Comparison of ENCODE assay signal across 8 cellular contexts in genomic region chr2:28894470-28895188, GRCh38. TPM values are rescaled to one million over a fixed set of nuclear protein-coding genes. Genes with fewer than 3 reads are reported as not detected.
DNase-seq lines count a peak whose midpoint lies in the region; ATAC-seq and TF ChIP-seq lines count a peak whose summit lies in the region.

TSS of gene WDR43 (plus strand) at chr2:28894667. CDS start at chr2:28894699, 32 bp downstream.

- peak within 1 kb of the TSS; percentile 77 for H3K18ac ChIP-seq in trophoblast cell (ENCODE audit: low read length)

- H3K36me3 ChIP-seq in cardiac muscle cell: no peaks in the 10 kb centered on the region
- no peaks in the 10 kb centered on the region for H3K36me3 ChIP-seq in trophoblast cell (ENCODE audit: control insufficient read depth in 1 of 2, insufficient read depth in 2 of 2, low read length in 2 of 2)
- no peaks in the 10 kb centered on the region for H3K36me3 ChIP-seq in transverse colon

- peaks cover 39% of the 10 kb centered on the region for H3K4me1 Mint-ChIP-seq in activated naive CD8-positive, alpha-beta T cell treated with anti-CD3 and anti-CD28 coated beads, Interleukin-2, amount 50 U/mL, for 24 hours

- in situ Hi-C loops in transverse colon (cut with MboI; ENCODE audit: low pct_ligation_motif_present in 1 of 4, low pct_unique_long_range_greater_than_20kb in 1 of 4, low sequenced_read_pairs in 3 of 4): loop anchor here in 1 of 4 donors (25.0 kb wide), 1 partner anchor 307 kb away; no protein-coding TSS in a partner anchor

- H3K4me3 ChIP-seq in GM12865 (ENCODE audit: low read depth, low read length): peak within 1 kb of the TSS; percentile 84
- peak within 1 kb of the TSS; percentile 99 for H3K4me3 ChIP-seq in cardiac muscle cell
- peak within 1 kb of the TSS; percentile 100 for H3K4me3 ChIP-seq in trophoblast cell (ENCODE audit: low read depth, low read length)
- peak within 1 kb of the TSS; percentile 66 to 99 (median 88) for H3K4me3 ChIP-seq in transverse colon

- peak within 1 kb of the TSS; percentile 99 for H3K9ac ChIP-seq in trophoblast cell (ENCODE audit: low read length)

- peak within 1 kb of the TSS; percentile 92 for H4K8ac ChIP-seq in trophoblast cell (ENCODE audit: low read depth, low read length)

- TF ChIP-seq EP300 in transverse colon (IDR thresholded peaks at IDR 0.05; ENCODE audit: low read depth): no peak

- H3K4me1 ChIP-seq in cardiac muscle cell (ENCODE audit: low read depth) (peaks cover 14% of the 10 kb centered on the region), trophoblast cell (ENCODE audit: control insufficient read depth in 1 of 2, insufficient read depth in 2 of 2, low read length in 2 of 2) (no peaks in the 10 kb centered on the region), transverse colon (peaks cover 12 to 31% (median 29%) of the 10 kb centered on the region in 4 donors)

- H4K91ac ChIP-seq in trophoblast cell (ENCODE audit: low read depth, low read length): peak within 1 kb of the TSS; percentile 90

- no peak for TF ChIP-seq CTCF in GM12865 (IDR thresholded peaks at IDR 0.05; ENCODE audit: insufficient read depth, low read depth, low read length, missing control alignments)
- TF ChIP-seq CTCF in cardiac muscle cell (IDR thresholded peaks at IDR 0.05; ENCODE audit: low read depth, low read length): no peak
- TF ChIP-seq CTCF in transverse colon (IDR thresholded peaks at IDR 0.05): no peak

- no peaks in the 10 kb centered on the region for H3K9me3 ChIP-seq in cardiac muscle cell (ENCODE audit: low read depth)
- no peaks in the 10 kb centered on the region for H3K9me3 ChIP-seq in trophoblast cell (ENCODE audit: insufficient read depth, low read depth, low read length)
- H3K9me3 ChIP-seq in transverse colon: no peaks in the 10 kb centered on the region

- peak within 1 kb of the TSS; percentile 100 for H3K27ac Mint-ChIP-seq in activated naive CD8-positive, alpha-beta T cell treated with anti-CD3 and anti-CD28 coated beads, Interleukin-2, amount 50 U/mL, for 24 hours

- no peak within 1 kb of the TSS for H3K23ac ChIP-seq in trophoblast cell (ENCODE audit: low read length)

- peak within 1 kb of the TSS; percentile 50 for H2BK120ac ChIP-seq in trophoblast cell (ENCODE audit: insufficient read depth, low read length, poor library complexity)

- peak within 1 kb of the TSS; percentile 23 for H2BK5ac ChIP-seq in trophoblast cell (ENCODE audit: low read depth, low read length, poor library complexity)

- H3K4me3 Mint-ChIP-seq in activated naive CD8-positive, alpha-beta T cell treated with anti-CD3 and anti-CD28 coated beads, Interleukin-2, amount 50 U/mL, for 24 hours: peak within 1 kb of the TSS; percentile 100

- peak within 1 kb of the TSS; percentile 53 for H2AFZ ChIP-seq in trophoblast cell (ENCODE audit: insufficient read depth, low read length, poor library complexity)

- intact Hi-C loops in transverse colon (cut with DNase I; ENCODE audit: low total_unique reads): loop anchor here (10.0 kb wide), 1 partner anchor 320 kb away; no protein-coding TSS in a partner anchor

- H3K27ac ChIP-seq in cardiac muscle cell (peak within 1 kb of the TSS; percentile 94), trophoblast cell (ENCODE audit: low read depth, low read length) (peak within 1 kb of the TSS; percentile 59), transverse colon (peak within 1 kb of the TSS; percentile 82 to 90 (median 88))

- H3K9me3 Mint-ChIP-seq in activated naive CD8-positive, alpha-beta T cell treated with anti-CD3 and anti-CD28 coated beads, Interleukin-2, amount 50 U/mL, for 24 hours: no peaks in the 10 kb centered on the region

- WGBS in trophoblast cell (ENCODE audit: extremely low coverage, insufficient coverage, insufficient read length): no CpG with 5 or more reads among the region's 79 CpGs
- WGBS in transverse colon (ENCODE audit: low coverage in 1 of 2), 2 donors: 1% methylated on average over 43 of the region's 79 CpGs; no CpG with 5 or more reads in 1 of the 2 donors

- peak; percentile 99 for DNase-seq in GM12865 (ENCODE audit: low read depth)
- peak; percentile 93 for DNase-seq in NCI-H1417 treated with DMSO at 0.1 percent for 48 hours (lab: John Stamatoyannopoulos, UW)
- peak; percentile 99 for DNase-seq in SW480 (ENCODE audit: low spot score)
- peak; percentile 98 for DNase-seq in activated naive CD8-positive, alpha-beta T cell treated with anti-CD3 and anti-CD28 coated beads, Interleukin-2, amount 50 U/mL, for 24 hours
- peak; percentile 98 to 100 for DNase-seq in cardiac muscle cell (ENCODE audit: low read depth in 1 of 2, low spot score in 1 of 2)
- DNase-seq in trophoblast cell: peak; percentile 99 to 100
- DNase-seq in transverse colon: peak; percentile 98

- H2BK12ac ChIP-seq in trophoblast cell (ENCODE audit: low read length): no peak within 1 kb of the TSS

- peak within 1 kb of the TSS; percentile 72 for H3K4me2 ChIP-seq in trophoblast cell (ENCODE audit: low read length)

- H3K27me3 ChIP-seq in cardiac muscle cell: peaks cover under 1% of the 10 kb centered on the region
- H3K27me3 ChIP-seq in trophoblast cell (ENCODE audit: insufficient read depth, low read length): no peaks in the 10 kb centered on the region
- H3K27me3 ChIP-seq in transverse colon: no peaks in the 10 kb centered on the region

- H3K36me3 Mint-ChIP-seq in activated naive CD8-positive, alpha-beta T cell treated with anti-CD3 and anti-CD28 coated beads, Interleukin-2, amount 50 U/mL, for 24 hours (ENCODE audit: low read depth): peaks cover 34% of the 10 kb centered on the region

- peak within 1 kb of the TSS; percentile 75 for H4K12ac ChIP-seq in trophoblast cell (ENCODE audit: low read depth, low read length)

- peaks cover 15% of the 10 kb centered on the region for H3K79me2 ChIP-seq in trophoblast cell (ENCODE audit: control insufficient read depth, insufficient read depth, low read length, poor library complexity)

- peak within 1 kb of the TSS; percentile 60 for H2AK5ac ChIP-seq in trophoblast cell (ENCODE audit: low read length)

- H3K4ac ChIP-seq in trophoblast cell (ENCODE audit: low read depth, low read length): peak within 1 kb of the TSS; percentile 92

- peak; percentile 82 for TF ChIP-seq POLR2A in transverse colon (IDR thresholded peaks at IDR 0.05)

- peaks cover 5% of the 10 kb centered on the region for H3K79me1 ChIP-seq in trophoblast cell (ENCODE audit: low read length)

- no peaks in the 10 kb centered on the region for H3K27me3 Mint-ChIP-seq in activated naive CD8-positive, alpha-beta T cell treated with anti-CD3 and anti-CD28 coated beads, Interleukin-2, amount 50 U/mL, for 24 hours

- ATAC-seq in HG02763 (IDR thresholded peaks at IDR 0.05; ENCODE audit: unreplicated experiment): peak; percentile 90
- peak; percentile 97 for ATAC-seq in activated naive CD8-positive, alpha-beta T cell treated with anti-CD3 and anti-CD28 coated beads, Interleukin-2, amount 50 U/mL, for 24 hours

- H3K14ac ChIP-seq in trophoblast cell (ENCODE audit: low read length): peak within 1 kb of the TSS; percentile 89

RNA-seq across cellular contexts. Expression of gene WDR43, which starts in this region (rescaled TPM):
- total RNA-seq in cardiac muscle cell: 34.1 and 52.8 TPM in 2 replicates
- polyA plus RNA-seq in cardiac muscle cell: 16.9 and 29.8 TPM in 2 replicates
- 40.2 and 42.5 TPM in 2 replicates for polyA plus RNA-seq in trophoblast cell (2013)
- 100 to 1,000 TPM in 1 of 4 donors, 10 to 100 TPM in 3; 15.8 to 399 (median 46.0) TPM for total RNA-seq in transverse colon

Comparison
In these comparisons a context has a peak if more than half of its experiments do, and no peak if none do; other contexts are left out.
1. Peak in every context shown above with its lines: DNase-seq, ATAC-seq, H3K4me3 ChIP-seq and H3K27ac ChIP-seq.